ENCODE assay signal across 19 cellular contexts in genomic region chr6:111741177-111741952, GRCh38.
DNase-seq lines count a peak whose midpoint lies in the region; ATAC-seq and TF ChIP-seq lines count a peak whose summit lies in the region.
"Had no signal": no experiment of that assay in that cellular context is flagged by ENCODE, and none has a peak within 500 bp of the region (broad histone marks: within the 10 kb centered on the region; RNA-seq: fewer than 3 reads in every experiment).

No MANE protein-coding gene starts in this region.

- H3K4me3 Mint-ChIP-seq in natural killer cell: peak overlapping the region; percentile 82

- no peak for TF ChIP-seq CTCF in GM20000 (IDR thresholded peaks at IDR 0.05; ENCODE audit: extremely low read depth, missing control alignments)
- TF ChIP-seq CTCF in natural killer cell (IDR thresholded peaks at IDR 0.05): no peak
- TF ChIP-seq CTCF in lower leg skin (IDR thresholded peaks at IDR 0.05): no peak

- no peaks in the 10 kb centered on the region for H3K36me3 Mint-ChIP-seq in natural killer cell

- WGBS in lower leg skin, 2 donors: 86 to 90% methylated on average over 5 of the region's 5 CpGs

- no peaks in the 10 kb centered on the region for H3K9me3 Mint-ChIP-seq in natural killer cell

- peak; percentile 53 for DNase-seq in NK-92 treated with Interleukin-12 subunit alpha and Interleukin-12 subunit beta, amount 100 ng/mL, for 24 hours (lab: John Stamatoyannopoulos, UW)
- DNase-seq in NK-92 (lab: John Stamatoyannopoulos, UW; ENCODE audit: unreplicated experiment): no peak
- peak; percentile 38 for DNase-seq in GM20000 (ENCODE audit: low spot score)
- no peak for DNase-seq in natural killer cell
- no peak for DNase-seq in lower leg skin (ENCODE audit: low spot score in 2 of 2)
- no peak for DNase-seq in amygdala (lab: John Stamatoyannopoulos, UW)
- DNase-seq in A172 (ENCODE audit: low spot score): no peak
- DNase-seq: activated CD4-positive, alpha-beta T cell treated with anti-CD3 and anti-CD28 coated beads, Interleukin-2, amount 50 U/mL, for 48 hours; H7; IMR-90; NCI-H1436 treated with DMSO at 0.1 percent for 48 hours; NCI-H526 treated with DMSO at 0.1 percent for 48 hours; nucleus accumbens; small intestine; T1000; testis had no signal

- peaks cover 97 to 99% of the 10 kb centered on the region in 2 donors for H3K4me1 Mint-ChIP-seq in natural killer cell

- no peaks in the 10 kb centered on the region for H3K27me3 Mint-ChIP-seq in natural killer cell (ENCODE audit: low read depth in 2 of 2)

- TF ChIP-seq POLR2A in lower leg skin (IDR thresholded peaks at IDR 0.05): no peak

- peak overlapping the region; percentile 90 to 100 for H3K27ac Mint-ChIP-seq in natural killer cell

- peak; percentile 48 for ATAC-seq in HG03521 (IDR thresholded peaks at IDR 0.05; ENCODE audit: unreplicated experiment)
- ATAC-seq in natural killer cell: peak; percentile 59 to 82 (median 68)
- ATAC-seq: esophagus mucosa had no signal

- H3K4me3 ChIP-seq in lower leg skin (ENCODE audit: low read depth, poor library complexity, severe bottlenecking): no peak overlapping the region
- H3K4me3 ChIP-seq: lung, testis had no signal

- intact Hi-C loops in natural killer cell (cut with micrococcal nuclease): loop anchor here (5.0 kb wide), 1 partner anchor 36 kb away; no protein-coding TSS in a partner anchor
- intact Hi-C loops in lower leg skin (cut with DNase I; ENCODE audit: low total_unique reads): no loop called here

Comparison
In these comparisons a context has a peak if more than half of its experiments do, and no peak if none do; other contexts are left out.
1. DNase-seq: peak in NK-92 treated with Interleukin-12 subunit alpha and Interleukin-12 subunit beta, amount 100 ng/mL, for 24 hours (single experiment) and GM20000 (single experiment); none in NK-92 (single experiment), natural killer cell (single experiment), lower leg skin (0 of 2), amygdala (0 of 56) and A172 (single experiment).